In genomic region chr12:27873010-27873409, GRCh38 we compare ENCODE assay signal across 29 cellular contexts.
"Had no signal": no experiment of that assay in that cellular context is flagged by ENCODE, and none has a peak within 500 bp of the region (broad histone marks: within the 10 kb centered on the region; RNA-seq: fewer than 3 reads in every experiment).

No MANE protein-coding gene starts in this region.

- FAIRE-seq: urothelium cell line had no signal

- H3K9me3 ChIP-seq: stomach, suprapubic skin, testis, thoracic aorta, thyroid gland, tibial artery, tibial nerve, transverse colon, upper lobe of left lung, upper lobe of right lung, uterus, vagina had no signal

- H3K4me1 Mint-ChIP-seq: stimulated activated effector memory CD8-positive, alpha-beta T cell treated with anti-CD3 and anti-CD28 coated beads, Interleukin-12 subunit alpha, Interleukin-12 subunit beta, amount 100 ng/mL, for 72 hours; stimulated activated memory B cell treated with anti-CD40 and anti-IgM and Interleukin-4, amounts not matched to agents 10 μg/mL and 1 μg/mL and 100 μg/mL, for 72 hours; stimulated activated naive B cell treated with anti-CD40 and anti-IgM and Interleukin-4, amounts not matched to agents 10 μg/mL and 1 μg/mL and 100 μg/mL, for 72 hours had no signal

- ATAC-seq: stimulated activated effector memory CD8-positive, alpha-beta T cell treated with anti-CD3 and anti-CD28 coated beads, Interleukin-12 subunit alpha, Interleukin-12 subunit beta, amount 100 ng/mL, for 72 hours; stimulated activated memory B cell treated with anti-CD40 and anti-IgM and Interleukin-4, amounts not matched to agents 10 μg/mL and 1 μg/mL and 100 μg/mL, for 72 hours; stimulated activated naive B cell treated with anti-CD40 and anti-IgM and Interleukin-4, amounts not matched to agents 10 μg/mL and 1 μg/mL and 100 μg/mL, for 72 hours; stimulated activated naive CD8-positive, alpha-beta T cell treated with anti-CD3 and anti-CD28 coated beads, Interleukin-15, amount 100 ng/mL, for 72 hours; stimulated activated naive CD8-positive, alpha-beta T cell treated with anti-CD3 and anti-CD28 coated beads, Interleukin-15, Interleukin-2, amounts not matched to agents 100 U/mL and 50 U/mL, for 24 hours; upper lobe of right lung had no signal

- DNase-seq: stimulated activated CD4-positive, alpha-beta T cell treated with anti-CD3 and anti-CD28 coated beads, Interleukin-2, amount 100 ng/mL, for 48 hours; stimulated activated CD4-positive, alpha-beta T cell treated with anti-CD3 and anti-CD28 coated beads, Interleukin-4, amount 100 ng/mL, for 1 hour; stimulated activated CD4-positive, alpha-beta T cell treated with anti-CD3 and anti-CD28 coated beads, Interleukin-4, amount 100 ng/mL, for 24 hours; stimulated activated CD4-positive, alpha-beta T cell treated with anti-CD3 and anti-CD28 coated beads, Interleukin-4, amount 100 ng/mL, for 4 hours; stimulated activated CD8-positive, alpha-beta memory T cell treated with anti-CD3 and anti-CD28 coated beads, Interleukin-4, amount 100 ng/mL, for 48 hours; stimulated activated naive B cell treated with anti-CD40 and anti-IgM and Interleukin-4, amounts not matched to agents 10 μg/mL and 1 μg/mL and 100 μg/mL, for 72 hours; stimulated activated naive CD4-positive, alpha-beta T cell; stimulated activated naive CD4-positive, alpha-beta T cell treated with Interleukin-2 at 50 U/mL for 16 hours; stimulated activated naive CD8-positive, alpha-beta T cell treated with anti-CD3 and anti-CD28 coated beads, Interleukin-15, amount 100 ng/mL, for 72 hours; stimulated activated naive CD8-positive, alpha-beta T cell treated with anti-CD3 and anti-CD28 coated beads, Interleukin-15, Interleukin-2, amounts not matched to agents 100 U/mL and 50 U/mL, for 24 hours; stomach; substantia nigra; testis; thyroid gland; tibial artery; transverse colon; trophoblast cell; upper lobe of right lung; uterus had no signal

- H3K4me3 ChIP-seq: stomach, suprapubic skin, thoracic aorta, thyroid gland, tibial artery, tibial nerve, transverse colon, upper lobe of left lung, upper lobe of right lung, uterus, vagina had no signal

- H3K36me3 ChIP-seq: stomach, suprapubic skin, thoracic aorta, thyroid gland, tibial artery, tibial nerve, transverse colon, upper lobe of left lung, upper lobe of right lung, uterus, vagina had no signal

- H3K9me3 Mint-ChIP-seq: stimulated activated effector memory CD8-positive, alpha-beta T cell treated with anti-CD3 and anti-CD28 coated beads, Interleukin-12 subunit alpha, Interleukin-12 subunit beta, amount 100 ng/mL, for 72 hours; stimulated activated naive CD8-positive, alpha-beta T cell treated with anti-CD3 and anti-CD28 coated beads, Interleukin-15, amount 100 ng/mL, for 72 hours; type B pancreatic cell had no signal

- H3K27ac ChIP-seq: stomach, suprapubic skin, testis, thoracic aorta, thyroid gland, tibial artery, tibial nerve, transverse colon, upper lobe of left lung, upper lobe of right lung, uterus, vagina had no signal

- H3K27me3 ChIP-seq: stomach, suprapubic skin, testis, thyroid gland, tibial artery, tibial nerve, transverse colon, upper lobe of left lung, upper lobe of right lung, uterus, vagina had no signal

- H3K4me1 ChIP-seq: stomach, suprapubic skin, testis, thyroid gland, tibial artery, tibial nerve, transverse colon, upper lobe of left lung, upper lobe of right lung, uterus, vagina had no signal

- H3K4me3 Mint-ChIP-seq: stimulated activated effector memory CD8-positive, alpha-beta T cell treated with anti-CD3 and anti-CD28 coated beads, Interleukin-12 subunit alpha, Interleukin-12 subunit beta, amount 100 ng/mL, for 72 hours; stimulated activated memory B cell treated with anti-CD40 and anti-IgM and Interleukin-4, amounts not matched to agents 10 μg/mL and 1 μg/mL and 100 μg/mL, for 72 hours; stimulated activated naive B cell treated with anti-CD40 and anti-IgM and Interleukin-4, amounts not matched to agents 10 μg/mL and 1 μg/mL and 100 μg/mL, for 72 hours; stimulated activated naive CD8-positive, alpha-beta T cell treated with anti-CD3 and anti-CD28 coated beads, Interleukin-15, amount 100 ng/mL, for 72 hours; stimulated activated naive CD8-positive, alpha-beta T cell treated with anti-CD3 and anti-CD28 coated beads, Interleukin-15, Interleukin-2, amounts not matched to agents 100 ng/mL and 50 ng/mL, for 24 hours; type B pancreatic cell had no signal

- H3K27me3 Mint-ChIP-seq: stimulated activated memory B cell treated with anti-CD40 and anti-IgM and Interleukin-4, amounts not matched to agents 10 μg/mL and 1 μg/mL and 100 μg/mL, for 72 hours; stimulated activated naive CD8-positive, alpha-beta T cell treated with anti-CD3 and anti-CD28 coated beads, Interleukin-15, amount 100 ng/mL, for 72 hours; type B pancreatic cell had no signal

- H3K27ac Mint-ChIP-seq: stimulated activated effector memory CD8-positive, alpha-beta T cell treated with anti-CD3 and anti-CD28 coated beads, Interleukin-12 subunit alpha, Interleukin-12 subunit beta, amount 100 ng/mL, for 72 hours; stimulated activated memory B cell treated with anti-CD40 and anti-IgM and Interleukin-4, amounts not matched to agents 10 μg/mL and 1 μg/mL and 100 μg/mL, for 72 hours; stimulated activated naive B cell treated with anti-CD40 and anti-IgM and Interleukin-4, amounts not matched to agents 10 μg/mL and 1 μg/mL and 100 μg/mL, for 72 hours; stimulated activated naive CD8-positive, alpha-beta T cell treated with anti-CD3 and anti-CD28 coated beads, Interleukin-15, amount 100 ng/mL, for 72 hours; stimulated activated naive CD8-positive, alpha-beta T cell treated with anti-CD3 and anti-CD28 coated beads, Interleukin-15, Interleukin-2, amounts not matched to agents 100 ng/mL and 50 ng/mL, for 24 hours; type B pancreatic cell had no signal

- H3K36me3 Mint-ChIP-seq: stimulated activated effector memory CD8-positive, alpha-beta T cell treated with anti-CD3 and anti-CD28 coated beads, Interleukin-12 subunit alpha, Interleukin-12 subunit beta, amount 100 ng/mL, for 72 hours; stimulated activated memory B cell treated with anti-CD40 and anti-IgM and Interleukin-4, amounts not matched to agents 10 μg/mL and 1 μg/mL and 100 μg/mL, for 72 hours; stimulated activated naive B cell treated with anti-CD40 and anti-IgM and Interleukin-4, amounts not matched to agents 10 μg/mL and 1 μg/mL and 100 μg/mL, for 72 hours had no signal
